Comparison of ENCODE assay signal across 16 cellular contexts in genomic region chr14:102157346-102157745, GRCh38. TPM values are rescaled to one million over a fixed set of nuclear protein-coding genes. Genes with fewer than 3 reads are reported as not detected.
DNase-seq lines count a peak whose midpoint lies in the region; ATAC-seq, FAIRE-seq and TF ChIP-seq lines count a peak whose summit lies in the region.
"Had no signal": no experiment of that assay in that cellular context is flagged by ENCODE, and none has a peak within 500 bp of the region (broad histone marks: within the 10 kb centered on the region; RNA-seq: fewer than 3 reads in every experiment).

No MANE protein-coding gene starts in this region.

- ATAC-seq in K562 (peak; percentile 49), memory B cell (ENCODE audit: low read depth) (no peak), HG02763 (IDR thresholded peaks at IDR 0.05; ENCODE audit: unreplicated experiment) (no peak)
- ATAC-seq in stimulated activated effector memory CD8-positive, alpha-beta T cell treated with anti-CD3 and anti-CD28 coated beads, Interleukin-12 subunit alpha, Interleukin-12 subunit beta, amount 100 ng/mL, for 72 hours = no peak
- no peak for ATAC-seq in activated CD8-positive, alpha-beta T cell treated with anti-CD3 and anti-CD28 coated beads for 36 hours

- intact Hi-C loops in activated CD4-positive, alpha-beta memory T cell treated with anti-CD3 and anti-CD28 coated beads for 36 hours (cut with micrococcal nuclease) = no loop called here
- intact Hi-C loops in K562 (cut with micrococcal nuclease) = no loop called here
- intact Hi-C loops in activated CD8-positive, alpha-beta T cell treated with anti-CD3 and anti-CD28 coated beads for 36 hours (cut with micrococcal nuclease) = no loop called here

- TF ChIP-seq EP300 in K562 (IDR thresholded peaks at IDR 0.05; ENCODE audit: low read length) = no peak

- H3K9me3 Mint-ChIP-seq in activated CD4-positive, alpha-beta memory T cell treated with anti-CD3 and anti-CD28 coated beads for 36 hours = peaks cover 4% of the 10 kb centered on the region
- H3K9me3 Mint-ChIP-seq in activated CD4-positive, alpha-beta memory T cell treated with anti-CD3 and anti-CD28 coated beads, Interleukin-2, amount 10 ng/mL, durations not matched to agents 7 days and 5 days = peaks cover 3% of the 10 kb centered on the region
- H3K9me3 Mint-ChIP-seq in memory B cell = no peaks in the 10 kb centered on the region
- H3K9me3 Mint-ChIP-seq in stimulated activated effector memory CD8-positive, alpha-beta T cell treated with anti-CD3 and anti-CD28 coated beads, Interleukin-12 subunit alpha, Interleukin-12 subunit beta, amount 100 ng/mL, for 72 hours = no peaks in the 10 kb centered on the region
- peaks cover 3% of the 10 kb centered on the region for H3K9me3 Mint-ChIP-seq in activated CD8-positive, alpha-beta T cell treated with anti-CD3 and anti-CD28 coated beads for 36 hours
- H3K9me3 Mint-ChIP-seq: IgD-negative memory B cell had no signal

- H3K9me3 ChIP-seq in K562 (replicated peaks; ENCODE audit: control insufficient read depth, insufficient read depth, low read depth, low read length) = peaks cover 4% of the 10 kb centered on the region

- H3K27ac ChIP-seq in K562 (ENCODE audit: extremely low read depth, low read depth, low read length) = 0 out of 3 replicates have a peak overlapping the region, but pooled peaks have one; percentile 5
- H3K27ac ChIP-seq: 22Rv1 had no signal

- DNase-seq in activated CD4-positive, alpha-beta memory T cell treated with anti-CD3 and anti-CD28 coated beads for 36 hours = no peak
- DNase-seq in activated CD4-positive, alpha-beta memory T cell treated with anti-CD3 and anti-CD28 coated beads, Interleukin-2, amount 10 ng/mL, durations not matched to agents 7 days and 5 days = no peak
- DNase-seq in K562 (ENCODE audit: extremely low read depth in 1 of 4, low spot score in 3 of 4) = no peak
- no peak for DNase-seq in memory B cell (ENCODE audit: low spot score in 2 of 2)
- no peak for DNase-seq in stimulated activated effector memory CD8-positive, alpha-beta T cell treated with anti-CD3 and anti-CD28 coated beads, Interleukin-12 subunit alpha, Interleukin-12 subunit beta, amount 100 ng/mL, for 72 hours (ENCODE audit: low spot score in 2 of 2)
- DNase-seq in activated CD8-positive, alpha-beta T cell treated with anti-CD3 and anti-CD28 coated beads for 36 hours = no peak
- DNase-seq in GM12891 (ENCODE audit: insufficient read length, low spot score) = no peak
- DNase-seq: C1 segment of cervical spinal cord, DMS153, NCI-H1417 treated with DMSO at 0.1 percent for 48 hours, NCI-H2029, NCI-H2171 treated with DMSO at 0.1 percent for 48 hours, NCI-H510A had no signal

- peaks cover 76% of the 10 kb centered on the region for H3K79me2 ChIP-seq in K562 (ENCODE audit: control insufficient read depth, insufficient read depth, low read length)

- H3K4me1 Mint-ChIP-seq in activated CD4-positive, alpha-beta memory T cell treated with anti-CD3 and anti-CD28 coated beads for 36 hours (ENCODE audit: low read depth) = peaks cover 40% of the 10 kb centered on the region
- peaks cover 8% of the 10 kb centered on the region for H3K4me1 Mint-ChIP-seq in activated CD4-positive, alpha-beta memory T cell treated with anti-CD3 and anti-CD28 coated beads, Interleukin-2, amount 10 ng/mL, durations not matched to agents 7 days and 5 days
- H3K4me1 Mint-ChIP-seq in memory B cell = peaks cover 28% of the 10 kb centered on the region
- peaks cover 46% of the 10 kb centered on the region for H3K4me1 Mint-ChIP-seq in stimulated activated effector memory CD8-positive, alpha-beta T cell treated with anti-CD3 and anti-CD28 coated beads, Interleukin-12 subunit alpha, Interleukin-12 subunit beta, amount 100 ng/mL, for 72 hours
- peaks cover 47% of the 10 kb centered on the region for H3K4me1 Mint-ChIP-seq in activated CD8-positive, alpha-beta T cell treated with anti-CD3 and anti-CD28 coated beads for 36 hours (ENCODE audit: low read depth)

- no peak for TF ChIP-seq CTCF in K562 (IDR thresholded peaks at IDR 0.05 in 2 of 3, conservative IDR thresholded peaks at IDR 0.05 in 1 of 3; ENCODE audit: insufficient read depth in 2 of 3, low read depth in 1 of 3, low read length in 3 of 3)
- TF ChIP-seq CTCF in activated CD8-positive, alpha-beta T cell treated with anti-CD3 and anti-CD28 coated beads for 36 hours (IDR thresholded peaks at IDR 0.05) = no peak

- no peak overlapping the region; a peak in 1 of 4 replicates for H3K9ac ChIP-seq in K562 (ENCODE audit: insufficient read depth in 1 of 2, low read depth in 2 of 2, low read length in 2 of 2)

- H3K27ac Mint-ChIP-seq in activated CD4-positive, alpha-beta memory T cell treated with anti-CD3 and anti-CD28 coated beads for 36 hours = peak overlapping the region; percentile 5
- no peak overlapping the region for H3K27ac Mint-ChIP-seq in activated CD4-positive, alpha-beta memory T cell treated with anti-CD3 and anti-CD28 coated beads, Interleukin-2, amount 10 ng/mL, durations not matched to agents 7 days and 5 days
- H3K27ac Mint-ChIP-seq in memory B cell = peak overlapping the region; percentile 12
- peak overlapping the region; percentile 26 for H3K27ac Mint-ChIP-seq in stimulated activated effector memory CD8-positive, alpha-beta T cell treated with anti-CD3 and anti-CD28 coated beads, Interleukin-12 subunit alpha, Interleukin-12 subunit beta, amount 100 ng/mL, for 72 hours
- no peak overlapping the region for H3K27ac Mint-ChIP-seq in activated CD8-positive, alpha-beta T cell treated with anti-CD3 and anti-CD28 coated beads for 36 hours

- H3K4me2 ChIP-seq in K562 (ENCODE audit: insufficient read depth, low read length) = no peak overlapping the region

- no peak overlapping the region for H3K4me3 Mint-ChIP-seq in activated CD4-positive, alpha-beta memory T cell treated with anti-CD3 and anti-CD28 coated beads for 36 hours
- H3K4me3 Mint-ChIP-seq in activated CD4-positive, alpha-beta memory T cell treated with anti-CD3 and anti-CD28 coated beads, Interleukin-2, amount 10 ng/mL, durations not matched to agents 7 days and 5 days = no peak overlapping the region
- no peak overlapping the region for H3K4me3 Mint-ChIP-seq in memory B cell
- H3K4me3 Mint-ChIP-seq in stimulated activated effector memory CD8-positive, alpha-beta T cell treated with anti-CD3 and anti-CD28 coated beads, Interleukin-12 subunit alpha, Interleukin-12 subunit beta, amount 100 ng/mL, for 72 hours = no peak overlapping the region
- H3K4me3 Mint-ChIP-seq in activated CD8-positive, alpha-beta T cell treated with anti-CD3 and anti-CD28 coated beads for 36 hours = no peak overlapping the region
- H3K4me3 Mint-ChIP-seq: IgD-negative memory B cell had no signal

- peaks cover 12% of the 10 kb centered on the region for H3K36me3 Mint-ChIP-seq in activated CD4-positive, alpha-beta memory T cell treated with anti-CD3 and anti-CD28 coated beads for 36 hours
- H3K36me3 Mint-ChIP-seq in activated CD4-positive, alpha-beta memory T cell treated with anti-CD3 and anti-CD28 coated beads, Interleukin-2, amount 10 ng/mL, durations not matched to agents 7 days and 5 days (ENCODE audit: low read depth) = peaks cover 18% of the 10 kb centered on the region
- peaks cover 9% of the 10 kb centered on the region for H3K36me3 Mint-ChIP-seq in memory B cell
- H3K36me3 Mint-ChIP-seq in stimulated activated effector memory CD8-positive, alpha-beta T cell treated with anti-CD3 and anti-CD28 coated beads, Interleukin-12 subunit alpha, Interleukin-12 subunit beta, amount 100 ng/mL, for 72 hours = peaks cover 19% of the 10 kb centered on the region
- peaks cover 18% of the 10 kb centered on the region for H3K36me3 Mint-ChIP-seq in activated CD8-positive, alpha-beta T cell treated with anti-CD3 and anti-CD28 coated beads for 36 hours (ENCODE audit: low read depth)

- H3K27me3 ChIP-seq in K562 (ENCODE audit: control insufficient read depth in 2 of 2, insufficient read depth in 2 of 2, low read length in 2 of 2) = no peaks in the 10 kb centered on the region

- H3K9me1 ChIP-seq in K562 (ENCODE audit: control insufficient read depth, insufficient read depth, low read length) = no peaks in the 10 kb centered on the region

- in situ Hi-C loops in K562 (cut with MboI) = no loop called here

- peaks cover 5 to 29% of the 10 kb centered on the region in 2 experiments for H3K4me1 ChIP-seq in K562 (replicated peaks in 1 of 2; ENCODE audit: control insufficient read depth in 2 of 2, insufficient read depth in 2 of 2, low read length in 2 of 2)

- H3K36me3 ChIP-seq in K562 (ENCODE audit: control insufficient read depth, insufficient read depth, low read length) = peaks cover 6% of the 10 kb centered on the region; the same call in 2 of the 3 replicates

- H3K27me3 Mint-ChIP-seq in activated CD4-positive, alpha-beta memory T cell treated with anti-CD3 and anti-CD28 coated beads for 36 hours = no peaks in the 10 kb centered on the region
- no peaks in the 10 kb centered on the region for H3K27me3 Mint-ChIP-seq in activated CD4-positive, alpha-beta memory T cell treated with anti-CD3 and anti-CD28 coated beads, Interleukin-2, amount 10 ng/mL, durations not matched to agents 7 days and 5 days
- no peaks in the 10 kb centered on the region for H3K27me3 Mint-ChIP-seq in memory B cell
- H3K27me3 Mint-ChIP-seq in activated CD8-positive, alpha-beta T cell treated with anti-CD3 and anti-CD28 coated beads for 36 hours = no peaks in the 10 kb centered on the region
- H3K27me3 Mint-ChIP-seq: IgD-negative memory B cell had no signal

- peaks cover 6% of the 10 kb centered on the region; the same call in 1 of the 2 replicates for H4K20me1 ChIP-seq in K562 (replicated peaks; ENCODE audit: control insufficient read depth, insufficient read depth, low read length)

- H3K4me3 ChIP-seq in K562 = no peak overlapping the region

- POLR2A ChIA-PET in activated CD4-positive, alpha-beta memory T cell treated with anti-CD3 and anti-CD28 coated beads for 36 hours (lab: Charles Lee) = no interaction called here
- POLR2A ChIA-PET in activated CD4-positive, alpha-beta memory T cell treated with anti-CD3 and anti-CD28 coated beads, Interleukin-2, amount 10 ng/mL, durations not matched to agents 7 days and 5 days (lab: Charles Lee) = interaction anchor here (1.4 kb wide), 1 partner anchor 24 kb away, joined by 3 read pairs; no protein-coding TSS in a partner anchor
- POLR2A ChIA-PET in K562 (lab: Yijun Ruan, JAX) = interaction anchor here (1.1 kb wide), 1 partner anchor 13 kb away, joined by 3 read pairs; no protein-coding TSS in a partner anchor
- POLR2A ChIA-PET in activated CD8-positive, alpha-beta T cell treated with anti-CD3 and anti-CD28 coated beads for 36 hours (lab: Charles Lee) = no interaction called here

- CTCF ChIA-PET in activated CD4-positive, alpha-beta memory T cell treated with anti-CD3 and anti-CD28 coated beads for 36 hours (lab: Charles Lee) = no interaction called here
- CTCF ChIA-PET in activated CD4-positive, alpha-beta memory T cell treated with anti-CD3 and anti-CD28 coated beads, Interleukin-2, amount 10 ng/mL, durations not matched to agents 7 days and 5 days (lab: Charles Lee) = no interaction called here
- CTCF ChIA-PET in K562 (lab: Yijun Ruan, JAX; ENCODE audit: low intra/inter-chr PET ratio) = no interaction called here
- CTCF ChIA-PET in activated CD8-positive, alpha-beta T cell treated with anti-CD3 and anti-CD28 coated beads for 36 hours (lab: Charles Lee) = no interaction called here

- TF ChIP-seq POLR2A in K562 (conservative IDR thresholded peaks at IDR 0.05) (no peak), GM12891 (IDR thresholded peaks at IDR 0.05; ENCODE audit: low read depth, low read length) (no peak)

- H2AFZ ChIP-seq in K562 (ENCODE audit: low read depth, low read length) = no peak overlapping the region

- no TSS peak for BruUV-seq in K562 (replicated peaks; lab: Mats Ljungman, UMichigan)

- FAIRE-seq in K562 (lab: Jason Lieb, UNC) = peak; percentile 11
- FAIRE-seq in GM12891 (lab: Jason Lieb, UNC) = no peak

- TF ChIP-seq RAD21 in K562 (CRISPR knock-in tag; conservative IDR thresholded peaks at IDR 0.05 in 1 of 2, IDR thresholded peaks at IDR 0.05 in 1 of 2) = no peak

RNA-seq across cellular contexts. Expression of gene WDR20, which starts 17.6 kb away (rescaled TPM):
- total RNA-seq in activated CD4-positive, alpha-beta memory T cell treated with anti-CD3 and anti-CD28 coated beads for 36 hours = 10 to 100 TPM; 22.2 to 25.3 TPM
- 10 to 100 TPM; 28.3 to 31.9 TPM for total RNA-seq in activated CD4-positive, alpha-beta memory T cell treated with anti-CD3 and anti-CD28 coated beads, Interleukin-2, amount 10 ng/mL, durations not matched to agents 7 days and 5 days
- total RNA-seq in K562 (2011; cell fraction: chromatin; rRNA removed; ENCODE audit: low replicate concordance) = 40.2 and 51.8 TPM in 2 replicates
- total RNA-seq in K562 (2011; cell fraction: nucleolus; rRNA removed) = 22.0 and 24.1 TPM in 2 replicates
- total RNA-seq in K562 (2011; cell fraction: nucleoplasm; rRNA removed) = 41.4 and 49.4 TPM in 2 replicates
- total RNA-seq in K562 (2014; rRNA removed) (8.0 and 9.6 TPM in 2 replicates), K562 (2014; rRNA removed; fragmentation: Illumina TruSeq; extraction: Trizol) (12.1 and 13.9 TPM in 2 replicates), K562 (2015; rRNA removed; fragmentation: Illumina TruSeq; extraction: Trizol) (14.7 and 15.3 TPM in 2 replicates), K562 (2021) (13.3 and 16.6 TPM in 2 replicates)
- polyA plus RNA-seq in K562 (2011; rRNA removed) (10.0 and 11.8 TPM in 2 replicates), K562 (2014; fragmentation: Illumina TruSeq; extraction: Trizol) (10.2 and 10.5 TPM in 2 replicates), K562 (2014; fragmentation: Nextera tagmentation; extraction: Ambion mirVana) (10 to 100 TPM in 1 of 2 experiments, 1 to 10 TPM in 1; 7.0 to 12.1 TPM), K562 (2014; rRNA removed) (9.4 and 11.7 TPM in 2 replicates)
- polyA plus RNA-seq in K562 (2011; cell fraction: cytosol; rRNA removed) = 8.6 and 8.7 TPM in 2 replicates
- 12.1 and 12.4 TPM in 2 replicates for polyA plus RNA-seq in K562 (2011; cell fraction: nucleus; rRNA removed)
- polyA plus RNA-seq in K562 (2012) = 7.8 and 9.6 TPM in 2 replicates
- polyA minus RNA-seq in K562 (2011; rRNA and poly(A)+ RNA removed) = 23.3 and 23.9 TPM in 2 replicates
- polyA minus RNA-seq in K562 (2011; cell fraction: cytosol; rRNA and poly(A)+ RNA removed) = 11.5 and 17.4 TPM in 2 replicates
- 7.7 and 15.2 TPM in 2 replicates for polyA minus RNA-seq in K562 (2011; cell fraction: nucleus; rRNA and poly(A)+ RNA removed)
- 10 to 100 TPM; 18.5 to 21.6 TPM for total RNA-seq in activated CD8-positive, alpha-beta T cell treated with anti-CD3 and anti-CD28 coated beads for 36 hours
- polyA plus RNA-seq in GM12891 (2012; ENCODE audit: low read depth, missing spikeins) = 9.3 TPM

Comparison
In these comparisons a context has a peak if more than half of its experiments do, and no peak if none do; other contexts are left out.
1. H3K27ac Mint-ChIP-seq: peak in activated CD4-positive, alpha-beta memory T cell treated with anti-CD3 and anti-CD28 coated beads for 36 hours (single experiment), memory B cell (single experiment) and stimulated activated effector memory CD8-positive, alpha-beta T cell treated with anti-CD3 and anti-CD28 coated beads, Interleukin-12 subunit alpha, Interleukin-12 subunit beta, amount 100 ng/mL, for 72 hours (single experiment); none in activated CD4-positive, alpha-beta memory T cell treated with anti-CD3 and anti-CD28 coated beads, Interleukin-2, amount 10 ng/mL, durations not matched to agents 7 days and 5 days (single experiment) and activated CD8-positive, alpha-beta T cell treated with anti-CD3 and anti-CD28 coated beads for 36 hours (single experiment).
2. POLR2A ChIA-PET loops: an anchor here in activated CD4-positive, alpha-beta memory T cell treated with anti-CD3 and anti-CD28 coated beads, Interleukin-2, amount 10 ng/mL, durations not matched to agents 7 days and 5 days (1.4 kb wide) and K562 (1.1 kb wide); none called in activated CD4-positive, alpha-beta memory T cell treated with anti-CD3 and anti-CD28 coated beads for 36 hours and activated CD8-positive, alpha-beta T cell treated with anti-CD3 and anti-CD28 coated beads for 36 hours.